ENCODE assay signal across 8 cellular contexts in genomic region chr5:30040483-30041116, GRCh38.
DNase-seq lines count a peak whose midpoint lies in the region; ATAC-seq and TF ChIP-seq lines count a peak whose summit lies in the region.

No MANE protein-coding gene starts in this region.

- H3K9me2 ChIP-seq in PC-3 (replicated peaks; ENCODE audit: low read length): no peaks in the 10 kb centered on the region

- no peaks in the 10 kb centered on the region for H4K20me1 ChIP-seq in PC-3 (ENCODE audit: low read length)

- intact Hi-C loops in A673 (cut with micrococcal nuclease; ENCODE audit: unreplicated experiment): loop anchor here (1.0 to 10.0 kb wide), 6 partner anchors 67 to 1444 kb away; no protein-coding TSS in a partner anchor
- intact Hi-C loops in PC-3 (cut with micrococcal nuclease): loop anchor here (1.0 to 2.0 kb wide), 5 partner anchors 58 to 1192 kb away; no protein-coding TSS in a partner anchor

- peak; percentile 90 for DNase-seq in A673 (ENCODE audit: low spot score)
- DNase-seq in GM13976 (ENCODE audit: low spot score): peak; percentile 33
- DNase-seq in PC-3: peak; percentile 83
- DNase-seq in endodermal cell: peak; percentile 81
- DNase-seq in occipital lobe (lab: John Stamatoyannopoulos, UW): peak; percentile 3
- no peak for DNase-seq in cortex of kidney (lab: John Stamatoyannopoulos, UW)

- 20 to 46% methylated on average over 4 to 6 of the region's 6 CpGs for WGBS in endodermal cell (ENCODE audit: insufficient coverage in 1 of 2, insufficient read length in 1 of 2), 2 experiments

- H3K27ac Mint-ChIP-seq in endodermal cell: no peak overlapping the region

- H3K4me3 ChIP-seq in A673 (ENCODE audit: low read depth, low read length, poor library complexity, severe bottlenecking) (no peak overlapping the region), PC-3 (ENCODE audit: low read length) (no peak overlapping the region), endodermal cell (ENCODE audit: low read length) (no peak overlapping the region)

- POLR2A ChIA-PET in A673 (lab: Charles Lee; ENCODE audit: low non-redundant PET) (no interaction called here), PC-3 (lab: Charles Lee; ENCODE audit: unreplicated experiment) (no interaction called here)

- H3K27ac ChIP-seq in A673 (ENCODE audit: low read depth, low read length, poor library complexity, severe bottlenecking) (peak overlapping the region; percentile 85), PC-3 (ENCODE audit: low read length) (no peak overlapping the region), endodermal cell (ENCODE audit: low read depth, low read length) (no peak overlapping the region)

- no peaks in the 10 kb centered on the region for H3F3A ChIP-seq in PC-3 (ENCODE audit: low read length, unreplicated experiment)

- H3K4me1 ChIP-seq in A673 (ENCODE audit: insufficient read depth, low read length, poor library complexity, severe bottlenecking) (peaks cover 38% of the 10 kb centered on the region), PC-3 (ENCODE audit: insufficient read depth, low read length) (peaks cover 19% of the 10 kb centered on the region), endodermal cell (ENCODE audit: control insufficient read depth, insufficient read depth, low read length) (no peaks in the 10 kb centered on the region)

- no peak overlapping the region for H3K4me3 Mint-ChIP-seq in endodermal cell

- no peak overlapping the region for H3K9ac ChIP-seq in PC-3 (ENCODE audit: low read length)
- H3K9ac ChIP-seq in endodermal cell (ENCODE audit: extremely low read depth, low read length, poor library complexity, severe bottlenecking): no peak overlapping the region

- H3K27me3 Mint-ChIP-seq in endodermal cell (ENCODE audit: insufficient read depth): no peaks in the 10 kb centered on the region

- peaks cover 9% of the 10 kb centered on the region for H3K9me3 ChIP-seq in A673 (ENCODE audit: low read depth, low read length, poor library complexity, severe bottlenecking)
- no peaks in the 10 kb centered on the region for H3K9me3 ChIP-seq in PC-3 (ENCODE audit: low read length)
- no peaks in the 10 kb centered on the region for H3K9me3 ChIP-seq in endodermal cell (ENCODE audit: control insufficient read depth, low read length)

- no peaks in the 10 kb centered on the region for H3K4me1 Mint-ChIP-seq in endodermal cell

- H3K36me3 Mint-ChIP-seq in endodermal cell (ENCODE audit: low read depth): no peaks in the 10 kb centered on the region

- no peak overlapping the region for H3K4me2 ChIP-seq in PC-3 (ENCODE audit: low read length)

- no peaks in the 10 kb centered on the region for H3K36me3 ChIP-seq in A673 (ENCODE audit: insufficient read depth, low read length, poor library complexity, severe bottlenecking)
- no peaks in the 10 kb centered on the region for H3K36me3 ChIP-seq in PC-3 (ENCODE audit: low read depth, low read length)
- H3K36me3 ChIP-seq in endodermal cell (ENCODE audit: control insufficient read depth, insufficient read depth, low read length): no peaks in the 10 kb centered on the region

- no TSS peak for BruUV-seq in A673 (replicated peaks; lab: Mats Ljungman, UMichigan)
- no TSS peak for BruUV-seq in PC-3 (replicated peaks; lab: Mats Ljungman, UMichigan)

- peak; percentile 82 for ATAC-seq in PC-3
- no peak for ATAC-seq in HG02970 (IDR thresholded peaks at IDR 0.05; ENCODE audit: low FRiP score, unreplicated experiment)

- H3K27me3 ChIP-seq in A673 (replicated peaks; ENCODE audit: insufficient read depth, low read depth, low read length, poor library complexity) (no peaks in the 10 kb centered on the region), PC-3 (ENCODE audit: low read length) (no peaks in the 10 kb centered on the region), endodermal cell (ENCODE audit: control insufficient read depth, insufficient read depth, low read length, poor library complexity, severe bottlenecking) (no peaks in the 10 kb centered on the region)

- in situ Hi-C loops in GM13976 (cut with MboI; ENCODE audit: low sequenced_read_pairs, unreplicated experiment): no loop called here

- TF ChIP-seq CTCF in A673 (conservative IDR thresholded peaks at IDR 0.05; ENCODE audit: low read depth, low read length) (peak; percentile 86), GM13976 (IDR thresholded peaks at IDR 0.05; ENCODE audit: borderline replicate concordance, control extremely low read depth, extremely low read depth, insufficient read depth, missing control alignments) (peak; percentile 28), LNCAP (IDR thresholded peaks at IDR 0.05) (peak; percentile 88), PC-3 (conservative IDR thresholded peaks at IDR 0.05; ENCODE audit: low read depth, low read length) (peak; percentile 91), endodermal cell (conservative IDR thresholded peaks at IDR 0.05) (peak; percentile 88)

- CTCF ChIA-PET in A673 (lab: Charles Lee) (interaction anchor here (0.6 to 1.7 kb wide), 7 partner anchors 18 to 1229 kb away, joined by 3 to 8 read pairs (median 3); no protein-coding TSS in a partner anchor), PC-3 (lab: Charles Lee) (interaction anchor here (0.5 to 1.3 kb wide), 9 partner anchors 27 to 1146 kb away, joined by 3 to 5 read pairs (median 4); no protein-coding TSS in a partner anchor)

- no peaks in the 10 kb centered on the region for H3K9me3 Mint-ChIP-seq in endodermal cell

- H2AFZ ChIP-seq in PC-3 (ENCODE audit: low read length): peak overlapping the region; percentile 15; the same call in 1 of the 2 replicates

- no peaks in the 10 kb centered on the region for H3K79me2 ChIP-seq in PC-3 (ENCODE audit: low read length)

Comparison
In these comparisons a context has a peak if more than half of its experiments do, and no peak if none do; other contexts are left out.
1. CTCF ChIP-seq: peak in every context shown above with its lines; median percentile 91 in PC-3; 88 in LNCAP; 88 in endodermal cell; 86 in A673; 28 in GM13976.